ENCODE assay signal across 8 cellular contexts in the genomic region with DNA sequence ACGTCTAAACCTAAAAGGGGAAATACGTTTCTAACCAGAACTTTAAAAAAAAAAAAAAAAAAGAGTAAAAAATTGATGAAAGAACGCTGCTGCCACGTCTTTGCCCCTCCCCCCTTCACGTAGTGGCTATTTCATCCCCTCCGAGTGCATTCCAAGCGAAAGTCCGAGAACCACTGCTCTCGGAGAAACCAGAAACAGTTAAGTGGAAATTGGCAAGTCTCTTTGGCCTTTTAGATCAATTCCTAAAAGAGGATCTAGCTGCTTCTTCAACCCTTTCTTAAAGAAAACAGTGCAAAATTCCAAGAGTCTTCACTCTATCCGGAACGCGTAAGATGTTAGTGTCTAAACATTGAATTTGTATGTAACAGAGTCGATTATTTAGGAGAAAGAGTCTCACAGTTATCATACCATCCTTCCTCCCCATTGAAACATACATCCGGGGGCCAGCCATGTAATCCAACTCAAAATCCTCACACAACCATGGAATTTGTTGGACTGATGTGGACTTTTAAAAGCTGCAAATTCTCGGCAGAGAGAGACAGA. TPM values are rescaled to one million over a fixed set of nuclear protein-coding genes. Genes with fewer than 3 reads are reported as not detected.
A peak's percentile ranks its signal among the peaks of the same experiment; 100 is the strongest.
DNase-seq lines count a peak whose midpoint lies in the region; ATAC-seq, FAIRE-seq and TF ChIP-seq lines count a peak whose summit lies in the region.

No MANE protein-coding gene starts in this region.

- TF ChIP-seq CTCF in A549 (IDR thresholded peaks at IDR 0.05), result no peak
- TF ChIP-seq CTCF in OCI-LY3 (IDR thresholded peaks at IDR 0.05; ENCODE audit: low read depth, low read length), result no peak
- no peak for TF ChIP-seq CTCF in foreskin keratinocyte (conservative IDR thresholded peaks at IDR 0.05)

- H4K20me1 ChIP-seq in OCI-LY3 (ENCODE audit: insufficient read depth, low read length), result peaks cover 34% of the 10 kb centered on the region

- POLR2A ChIA-PET in A549 (lab: Yijun Ruan, JAX), result interaction anchor here (0.7 to 3.4 kb wide), 12 partner anchors 12 to 741 kb away, joined by 3 to 55 read pairs (median 4); partner anchors contain the start of genes DNAJB12, ECD, FAM149B1 and NUDT13

- H3K9ac ChIP-seq in OCI-LY3 (ENCODE audit: low read length), result peak overlapping the region; percentile 86

- FAIRE-seq in A549 (lab: Jason Lieb, UNC), result no peak

- ATAC-seq in A549, result peak; percentile 14 to 24; a peak in 3 of 6 replicates
- ATAC-seq in GM19395 (IDR thresholded peaks at IDR 0.05; ENCODE audit: unreplicated experiment), result peak; percentile 1
- no peak for ATAC-seq in foreskin keratinocyte
- ATAC-seq in GM18868 (IDR thresholded peaks at IDR 0.05; ENCODE audit: unreplicated experiment), result no peak
- ATAC-seq in HG02938 (IDR thresholded peaks at IDR 0.05; ENCODE audit: unreplicated experiment), result no peak

- peak overlapping the region; percentile 33 for H2AFZ ChIP-seq in OCI-LY3 (ENCODE audit: low read depth, low read length)
- H2AFZ ChIP-seq in neuron (ENCODE audit: low read depth, low read length), result peak overlapping the region; percentile 52

- H3K4me2 ChIP-seq in A549 (peak overlapping the region; percentile 72), OCI-LY3 (ENCODE audit: low read length) (peak overlapping the region; percentile 84)

- TF ChIP-seq EP300 in A549 (IDR thresholded peaks at IDR 0.05), result no peak

- H3K4me3 ChIP-seq in A549 (peak overlapping the region; percentile 75), OCI-LY3 (ENCODE audit: low read length) (peak overlapping the region; percentile 98), neuron (ENCODE audit: low read length) (peak overlapping the region; percentile 73)

- TF ChIP-seq RAD21 in A549 (conservative IDR thresholded peaks at IDR 0.05 in 1 of 2, IDR thresholded peaks at IDR 0.05 in 1 of 2), result no peak

- TF ChIP-seq POLR2A in A549 (IDR thresholded peaks at IDR 0.05; ENCODE audit: low read length), result no peak

- DNase-seq in A549 (ENCODE audit: low read depth in 1 of 2, low spot score in 1 of 2) (peak; percentile 48 to 58), foreskin keratinocyte (peak; percentile 30 to 60)
- DNase-seq in activated effector memory CD4-positive, alpha-beta T cell treated with anti-CD3 and anti-CD28 coated beads, Interleukin-2, amount 50 U/mL, for 16 hours, result peak; percentile 72

- CTCF ChIA-PET in A549 (lab: Yijun Ruan, JAX), result interaction anchor here (0.6 to 1.7 kb wide), 19 partner anchors 8 to 731 kb away, joined by 3 to 19 read pairs (median 4); partner anchors contain the start of gene NUDT13

- H3K4me1 ChIP-seq in A549 (peaks cover 18% of the 10 kb centered on the region), OCI-LY3 (ENCODE audit: low read length) (peaks cover 22% of the 10 kb centered on the region), foreskin keratinocyte (peaks cover 11% of the 10 kb centered on the region), neuron (ENCODE audit: insufficient read depth, low read length) (peaks cover 12% of the 10 kb centered on the region)

- H3K9me3 ChIP-seq in A549 (no peaks in the 10 kb centered on the region), OCI-LY3 (ENCODE audit: insufficient read depth, low read length) (no peaks in the 10 kb centered on the region), neuron (ENCODE audit: low read length) (no peaks in the 10 kb centered on the region)

- H3K79me2 ChIP-seq in OCI-LY3 (ENCODE audit: low read length), result peaks cover 57% of the 10 kb centered on the region

- H3K27me3 ChIP-seq in OCI-LY3 (ENCODE audit: low read depth, low read length) (no peaks in the 10 kb centered on the region), foreskin keratinocyte (no peaks in the 10 kb centered on the region), neuron (ENCODE audit: insufficient read depth, low read length) (no peaks in the 10 kb centered on the region)

- H3K27ac ChIP-seq in A549, result peak overlapping the region; percentile 90 to 94
- H3K27ac ChIP-seq in OCI-LY3 (ENCODE audit: low read length), result peak overlapping the region; percentile 88
- H3K27ac ChIP-seq in foreskin keratinocyte, result peak overlapping the region; percentile 65

- H3K36me3 ChIP-seq in OCI-LY3 (replicated peaks; ENCODE audit: low read depth, low read length), result peaks cover 9% of the 10 kb centered on the region
- peaks cover 3% of the 10 kb centered on the region for H3K36me3 ChIP-seq in neuron (ENCODE audit: insufficient read depth, low read length)

- WGBS in A549 (ENCODE audit: missing lambda C conversion rate), result 1% methylated on average over 15 of the region's 15 CpGs

TF ChIP-seq in A549, 52 proteins besides CTCF, POLR2A, EP300 and RAD21:
- no peak for TF ChIP-seq E2F6 (IDR thresholded peaks at IDR 0.05; ENCODE audit: borderline replicate concordance, low read depth)

RNA-seq across cellular contexts. Expression of gene P4HA1, which starts 1.1 kb away (rescaled TPM):
- polyA plus RNA-seq in A549 (2011; rRNA removed) (46.1 and 49.0 TPM in 2 replicates), A549 (2017; fragmentation: RNase III; extraction: RNeasy Plus Mini Kit Qiagen cat#74134 plus additional on column Dnase treatment) (20.6 to 23.7 TPM (median 22.6 TPM) in 3 replicates), foreskin keratinocyte (14.8 and 15.5 TPM in 2 replicates)
- 6.6 and 6.9 TPM in 2 replicates for polyA plus RNA-seq in A549 (2012; cell fraction: cytosol; rRNA removed)
- 4.4 and 6.5 TPM in 2 replicates for polyA plus RNA-seq in A549 (2012; cell fraction: nucleus; rRNA removed)
- polyA minus RNA-seq in A549 (2011; rRNA and poly(A)+ RNA removed), result 9.3 and 12.4 TPM in 2 replicates
- total RNA-seq in foreskin keratinocyte, result 33.3 and 38.8 TPM in 2 replicates

RNA-seq across cellular contexts. Expression of gene NUDT13, which starts 14.7 kb away (rescaled TPM):
- polyA plus RNA-seq in A549 (2011; rRNA removed), result 4.9 TPM in 2 replicates
- 2.6 and 2.7 TPM in 2 replicates for polyA plus RNA-seq in A549 (2012; cell fraction: cytosol; rRNA removed)
- 1.8 and 4.5 TPM in 2 replicates for polyA plus RNA-seq in A549 (2012; cell fraction: nucleus; rRNA removed)
- polyA plus RNA-seq in A549 (2017; fragmentation: RNase III; extraction: RNeasy Plus Mini Kit Qiagen cat#74134 plus additional on column Dnase treatment), result 3.5 to 4.3 TPM (median 3.8 TPM) in 3 replicates
- 1.1 and 2.7 TPM in 2 replicates for polyA minus RNA-seq in A549 (2011; rRNA and poly(A)+ RNA removed)
- 1.2 TPM in 2 replicates for total RNA-seq in foreskin keratinocyte
- 1.3 TPM in 2 replicates for polyA plus RNA-seq in foreskin keratinocyte

Comparison
In these comparisons a context has a peak if more than half of its experiments do, and no peak if none do; other contexts are left out.
1. ATAC-seq: peak in A549 (2 of 2) and GM19395 (single experiment); none in foreskin keratinocyte (single experiment), GM18868 (single experiment) and HG02938 (single experiment).
2. Peak in every context shown above with its lines, with median percentiles within 50 percentile points of each other: DNase-seq, H3K27ac ChIP-seq and H3K4me3 ChIP-seq.